9 cellular contexts compared by ENCODE assay signal in the genomic region with DNA sequence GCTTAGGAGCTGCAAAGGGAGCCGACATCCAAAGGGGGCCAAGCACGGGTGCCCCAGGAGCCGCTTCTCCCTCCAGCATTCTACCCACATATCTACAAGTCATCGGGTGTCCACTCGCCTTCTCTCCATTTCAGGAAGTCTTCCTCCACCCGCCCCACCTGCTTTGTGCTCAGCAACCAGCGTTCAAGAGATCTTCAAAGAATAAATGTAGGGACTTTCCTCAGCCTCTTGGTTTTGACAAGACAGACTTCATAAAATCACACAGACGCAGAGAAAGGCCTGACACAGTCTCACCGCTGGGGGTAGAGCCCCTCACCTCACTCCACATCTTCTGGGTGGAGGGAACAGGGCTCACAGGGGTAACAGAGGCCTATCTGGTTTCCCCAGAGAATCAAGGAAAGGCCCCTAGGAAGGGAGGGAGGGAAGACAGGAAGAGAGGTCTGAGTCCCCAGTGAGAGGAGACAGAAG. TPM values are rescaled to one million over a fixed set of nuclear protein-coding genes. Genes with fewer than 3 reads are reported as not detected.
DNase-seq lines count a peak whose midpoint lies in the region; ATAC-seq and TF ChIP-seq lines count a peak whose summit lies in the region.
"Had no signal": no experiment of that assay in that cellular context is flagged by ENCODE, and none has a peak within 500 bp of the region (broad histone marks: within the 10 kb centered on the region; RNA-seq: fewer than 3 reads in every experiment).

No MANE protein-coding gene starts in this region.

- 0 out of 2 replicates have a peak, but pooled peaks have one; percentile 12 for TF ChIP-seq CTCF in BE2C (IDR thresholded peaks at IDR 0.05; ENCODE audit: low read depth, low read length)

- in situ Hi-C loops in ACHN (cut with HindIII; ENCODE audit: low pct_ligation_motif_present, low pct_unique_long_range_greater_than_20kb, low sequenced_read_pairs): no loop called here

- H3K4me1 ChIP-seq in BE2C (peaks cover 44% of the 10 kb centered on the region), mononuclear cell (ENCODE audit: insufficient read depth, low read length) (peaks cover 28% of the 10 kb centered on the region)

- ATAC-seq in HG02759 (IDR thresholded peaks at IDR 0.05; ENCODE audit: unreplicated experiment) (peak; percentile 72), GM18867 (IDR thresholded peaks at IDR 0.05; ENCODE audit: unreplicated experiment) (no peak)

- H3K9me3 ChIP-seq in BE2C (no peaks in the 10 kb centered on the region), mononuclear cell (ENCODE audit: low read depth, low read length) (no peaks in the 10 kb centered on the region)
- H3K9me3 ChIP-seq: upper lobe of left lung had no signal

- peaks cover 5% of the 10 kb centered on the region for H3K36me3 ChIP-seq in BE2C
- H3K36me3 ChIP-seq: upper lobe of left lung had no signal

- H3K4me3 ChIP-seq in BE2C (ENCODE audit: low read depth, low read length): peak overlapping the region; percentile 21
- H3K4me3 ChIP-seq in mononuclear cell (ENCODE audit: low read length): peak overlapping the region; percentile 29

- no peak for DNase-seq in BE2C
- peak; percentile 20 for DNase-seq in activated T-cell treated with anti-CD3 and anti-CD28 coated beads for 48 hours (ENCODE audit: low read depth)
- no peak for DNase-seq in NCI-H1092 treated with DMSO at 0.1 percent for 48 hours (lab: John Stamatoyannopoulos, UW)
- DNase-seq in HT-29 (ENCODE audit: low spot score): no peak
- DNase-seq in ACHN: no peak

- H3K27me3 ChIP-seq in BE2C (no peaks in the 10 kb centered on the region), mononuclear cell (ENCODE audit: insufficient read depth, low read length) (no peaks in the 10 kb centered on the region)
- H3K27me3 ChIP-seq: upper lobe of left lung had no signal

RNA-seq across cellular contexts. Expression of a gene that starts 49.5 kb away (rescaled TPM):
- 91.5 TPM for polyA plus RNA-seq in BE2C (2012; ENCODE audit: insufficient read depth, insufficient read length, low read depth)
- 20.8 TPM for total RNA-seq in mononuclear cell
- 15.5 and 18.2 TPM in 2 replicates for total RNA-seq in HT-29 (2014; rRNA removed; shearing (Covaris generic))
